1 cellular context compared by ENCODE assay signal in the genomic region with DNA sequence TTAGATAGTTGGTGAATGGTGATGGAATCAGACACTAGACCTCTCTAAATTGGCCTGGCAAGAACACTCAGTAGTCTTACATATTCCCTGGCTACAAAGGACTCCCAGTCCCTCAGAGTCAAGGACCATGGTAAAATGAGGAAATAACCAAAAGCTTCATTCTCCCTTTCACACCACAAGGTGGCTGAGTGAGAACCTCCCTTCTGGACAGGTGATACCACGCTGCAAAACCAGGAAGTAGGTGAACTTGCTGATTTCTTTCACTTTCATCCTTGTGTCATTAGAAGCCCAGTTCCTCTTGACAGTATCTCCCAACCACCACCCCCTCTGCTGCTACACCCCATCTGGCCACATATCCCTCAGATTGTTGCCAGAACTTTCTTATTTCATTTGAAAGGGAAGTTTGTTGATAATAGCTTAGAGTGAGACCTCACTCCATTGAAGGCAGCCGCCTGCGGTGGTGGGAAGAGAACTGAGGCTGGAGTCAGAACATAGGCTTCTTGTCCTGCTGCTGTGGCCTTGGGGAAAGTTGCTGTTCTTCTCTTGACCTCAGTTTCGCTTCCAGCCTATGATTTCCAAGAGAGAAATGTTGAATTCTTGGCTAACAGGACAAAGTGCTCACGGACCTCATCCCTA.
TF ChIP-seq lines count a peak whose summit lies in the region.

No MANE protein-coding gene starts in this region.

TF ChIP-seq in K562, 482 proteins besides CTCF, POLR2A, EP300 and RAD21 (continued from another document and continues in another):
- TF ChIP-seq E2F8 (IDR thresholded peaks at IDR 0.05; ENCODE audit: low read depth, partially characterized antibody) (no peak), NCOA6 (IDR thresholded peaks at IDR 0.05) (no peak), ATF7 (IDR thresholded peaks at IDR 0.05) (0 out of 2 replicates have a peak, but pooled peaks have one; percentile 39), ZEB2 (IDR thresholded peaks at IDR 0.05) (peak; percentile 82; the same call in 1 of the 2 replicates), ZZZ3 (IDR thresholded peaks at IDR 0.05) (no peak), IRF9 (tag; IDR thresholded peaks at IDR 0.05) (no peak), CHD1 (IDR thresholded peaks at IDR 0.05; ENCODE audit: low read length) (no peak), E2F6 (IDR thresholded peaks at IDR 0.05; ENCODE audit: borderline replicate concordance in 1 of 2, extremely low read depth in 1 of 2, insufficient read depth in 1 of 2, insufficient read length in 1 of 2, low read depth in 1 of 2, low read length in 1 of 2, poor library complexity in 1 of 2, severe bottlenecking in 1 of 2) (peak in 1 of 2 experiments; percentile 59), NR4A1 (CRISPR knock-in tag; IDR thresholded peaks at IDR 0.05) (no peak), NR4A1 (tag; IDR thresholded peaks at IDR 0.05) (peak; percentile 33; the same call in 1 of the 2 replicates), CXXC5 (CRISPR knock-in tag; IDR thresholded peaks at IDR 0.05) (peak; percentile 56), ELF2 (CRISPR knock-in tag; IDR thresholded peaks at IDR 0.05) (no peak), BCOR (IDR thresholded peaks at IDR 0.05) (no peak), TARDBP (IDR thresholded peaks at IDR 0.05) (no peak), ILK (tag; IDR thresholded peaks at IDR 0.05; ENCODE audit: borderline replicate concordance, low read depth) (no peak), CTBP1 (IDR thresholded peaks at IDR 0.05; ENCODE audit: borderline replicate concordance) (peak; percentile 91), PML (IDR thresholded peaks at IDR 0.05; ENCODE audit: low read length) (no peak), ZNF354B (CRISPR knock-in tag; IDR thresholded peaks at IDR 0.05) (no peak), ZNF444 (CRISPR knock-in tag; IDR thresholded peaks at IDR 0.05) (no peak), CEBPZ (IDR thresholded peaks at IDR 0.05; ENCODE audit: borderline replicate concordance, low read depth, low read length) (no peak), TAL1 (IDR thresholded peaks at IDR 0.05) (no peak), L3MBTL2 (IDR thresholded peaks at IDR 0.05) (peak; percentile 88), SRSF9 (IDR thresholded peaks at IDR 0.05; ENCODE audit: borderline replicate concordance, low read depth, low read length) (no peak), CHAMP1 (IDR thresholded peaks at IDR 0.05) (no peak), ESRRB (CRISPR knock-in tag; IDR thresholded peaks at IDR 0.05; ENCODE audit: borderline replicate concordance) (no peak), MIER1 (IDR thresholded peaks at IDR 0.05; ENCODE audit: low read depth) (no peak), BCLAF1 (IDR thresholded peaks at IDR 0.05; ENCODE audit: borderline replicate concordance in 1 of 2, control insufficient read depth in 1 of 2, low read depth in 2 of 2, low read length in 1 of 2) (no peak), ZNF217 (CRISPR knock-in tag; IDR thresholded peaks at IDR 0.05) (no peak), NR3C1 (CRISPR knock-in tag; IDR thresholded peaks at IDR 0.05) (no peak), XRCC5 (IDR thresholded peaks at IDR 0.05; ENCODE audit: low read depth, low read length) (no peak), SETDB1 (IDR thresholded peaks at IDR 0.05; ENCODE audit: low read length) (no peak), IRF1 (CRISPR knock-in tag; IDR thresholded peaks at IDR 0.05; ENCODE audit: borderline replicate concordance) (no peak), NRF1 (conservative IDR thresholded peaks at IDR 0.05 in 1 of 2, IDR thresholded peaks at IDR 0.05 in 1 of 2) (no peak), RB1 (IDR thresholded peaks at IDR 0.05; ENCODE audit: low read depth) (peak; percentile 18; the same call in 1 of the 2 replicates), SPI1 (IDR thresholded peaks at IDR 0.05; ENCODE audit: borderline replicate concordance, low read depth, low read length) (peak; percentile 80; the same call in 1 of the 2 replicates), SUPT5H (IDR thresholded peaks at IDR 0.05) (no peak), MYC (IDR thresholded peaks at IDR 0.05; ENCODE audit: low read depth, low read length) (peak; percentile 64), MYC (CRISPR knock-in tag; IDR thresholded peaks at IDR 0.05; ENCODE audit: borderline replicate concordance, low read depth) (no peak), MAZ (CRISPR knock-in tag; conservative IDR thresholded peaks at IDR 0.05 in 1 of 2, IDR thresholded peaks at IDR 0.05 in 1 of 2) (peak in 1 of 2 experiments; percentile 41; a peak in 1 of 4 replicates)
- TF ChIP-seq, protein P1, sequence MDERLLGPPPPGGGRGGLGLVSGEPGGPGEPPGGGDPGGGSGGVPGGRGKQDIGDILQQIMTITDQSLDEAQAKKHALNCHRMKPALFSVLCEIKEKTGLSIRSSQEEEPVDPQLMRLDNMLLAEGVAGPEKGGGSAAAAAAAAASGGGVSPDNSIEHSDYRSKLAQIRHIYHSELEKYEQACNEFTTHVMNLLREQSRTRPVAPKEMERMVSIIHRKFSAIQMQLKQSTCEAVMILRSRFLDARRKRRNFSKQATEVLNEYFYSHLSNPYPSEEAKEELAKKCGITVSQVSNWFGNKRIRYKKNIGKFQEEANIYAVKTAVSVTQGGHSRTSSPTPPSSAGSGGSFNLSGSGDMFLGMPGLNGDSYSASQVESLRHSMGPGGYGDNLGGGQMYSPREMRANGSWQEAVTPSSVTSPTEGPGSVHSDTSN (CRISPR knock-in tag; IDR thresholded peaks at IDR 0.05; ENCODE audit: low read depth): no peak
- TF ChIP-seq, protein P1 (tag; conservative IDR thresholded peaks at IDR 0.05; ENCODE audit: low read depth): no peak
- TF ChIP-seq, protein P2, sequence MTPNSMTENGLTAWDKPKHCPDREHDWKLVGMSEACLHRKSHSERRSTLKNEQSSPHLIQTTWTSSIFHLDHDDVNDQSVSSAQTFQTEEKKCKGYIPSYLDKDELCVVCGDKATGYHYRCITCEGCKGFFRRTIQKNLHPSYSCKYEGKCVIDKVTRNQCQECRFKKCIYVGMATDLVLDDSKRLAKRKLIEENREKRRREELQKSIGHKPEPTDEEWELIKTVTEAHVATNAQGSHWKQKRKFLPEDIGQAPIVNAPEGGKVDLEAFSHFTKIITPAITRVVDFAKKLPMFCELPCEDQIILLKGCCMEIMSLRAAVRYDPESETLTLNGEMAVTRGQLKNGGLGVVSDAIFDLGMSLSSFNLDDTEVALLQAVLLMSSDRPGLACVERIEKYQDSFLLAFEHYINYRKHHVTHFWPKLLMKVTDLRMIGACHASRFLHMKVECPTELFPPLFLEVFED (CRISPR knock-in tag; conservative IDR thresholded peaks at IDR 0.05): no peak
